ENCODE assay signal across 1 cellular context in the genomic region with DNA sequence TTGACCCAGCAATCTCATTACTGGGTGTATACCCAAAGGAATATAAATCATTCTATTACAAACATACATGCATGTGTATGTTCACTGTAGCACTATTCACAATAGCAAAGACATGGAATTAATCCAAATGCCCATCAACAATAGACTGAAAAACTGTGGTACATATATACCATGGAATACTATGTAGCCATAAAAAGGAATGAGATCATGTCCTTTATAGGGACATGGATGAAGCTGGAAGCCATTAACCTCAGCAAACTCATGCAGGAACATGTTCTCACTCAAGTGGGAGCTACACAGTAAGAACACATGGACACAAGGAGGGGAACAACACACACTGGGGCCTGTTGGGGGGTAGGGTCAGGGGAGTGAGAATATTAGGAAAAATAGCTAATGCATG.
TF ChIP-seq lines count a peak whose summit lies in the region.

No MANE protein-coding gene starts in this region.

TF ChIP-seq in K562, 482 proteins besides CTCF, POLR2A, EP300 and RAD21:
- peak; percentile 92 for TF ChIP-seq ZNF146 (CRISPR knock-in tag; IDR thresholded peaks at IDR 0.05; ENCODE audit: unreplicated experiment)
